24 cellular contexts compared by ENCODE assay signal in the genomic region with DNA sequence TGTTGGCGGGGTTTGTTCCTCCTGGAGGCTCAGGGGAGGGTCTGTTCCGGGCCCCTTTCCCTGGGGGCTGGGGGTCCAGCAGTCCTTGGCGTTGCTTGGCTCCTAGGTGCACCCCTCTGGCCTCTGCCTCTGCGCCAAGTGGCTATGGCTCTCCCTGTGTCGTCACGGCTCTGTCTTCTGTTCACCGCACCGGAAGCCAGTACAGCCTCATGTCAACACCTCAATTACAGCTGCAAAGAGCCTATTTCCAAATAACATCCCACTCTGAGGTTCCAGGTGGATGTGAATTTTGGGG.
DNase-seq lines count a peak whose midpoint lies in the region; FAIRE-seq and TF ChIP-seq lines count a peak whose summit lies in the region.
"Had no signal": no experiment of that assay in that cellular context is flagged by ENCODE, and none has a peak within 500 bp of the region (broad histone marks: within the 10 kb centered on the region; RNA-seq: fewer than 3 reads in every experiment).

No MANE protein-coding gene starts in this region.

- H3K9ac ChIP-seq in NT2/D1 (ENCODE audit: insufficient read length, low read depth) (peak overlapping the region; percentile 32), neuronal stem cell (ENCODE audit: low read depth, low read length, poor library complexity) (no peak overlapping the region)
- H3K9ac ChIP-seq: BLaER1 treated with 17β-estradiol and CSF1 and Interleukin-3, amounts not matched to agents 10 nM and 100 nM had no signal

- H2BK15ac ChIP-seq in neuronal stem cell (ENCODE audit: low read length), result no peak overlapping the region

- WGBS in neuronal stem cell (ENCODE audit: extremely low coverage in 2 of 2, insufficient read length in 2 of 2, insufficient replicate concordance in 1 of 2), 2 donors, result no CpG with 5 or more reads among the region's 8 CpGs
- WGBS in esophagus muscularis mucosa, result 93% methylated on average over 7 of the region's 8 CpGs

- no peak overlapping the region for H3K4me2 ChIP-seq in neuronal stem cell (ENCODE audit: insufficient read depth, low read length, poor library complexity, severe bottlenecking)
- H3K4me2 ChIP-seq: BLaER1 treated with 17β-estradiol and CSF1 and Interleukin-3, amounts not matched to agents 10 nM and 100 nM; GM23338 had no signal

- H3K9me3 ChIP-seq in NT2/D1 (ENCODE audit: insufficient read depth, low read length) (peaks cover 6% of the 10 kb centered on the region; the same call in 1 of the 2 replicates), neuronal stem cell (replicated peaks in 1 of 2; ENCODE audit: control insufficient read depth in 2 of 2, insufficient read depth in 1 of 2, low read depth in 1 of 2, low read length in 2 of 2) (peaks cover 3 to 14% of the 10 kb centered on the region in 2 donors), esophagus muscularis mucosa (peaks cover 0 to 7% (median 0%) of the 10 kb centered on the region in 4 donors)
- H3K9me3 ChIP-seq: A549, BE2C, HAP-1 had no signal

- H3K18ac ChIP-seq in neuronal stem cell (ENCODE audit: low read length), result peak overlapping the region; percentile 82

- TF ChIP-seq CTCF in esophagus muscularis mucosa (IDR thresholded peaks at IDR 0.05), result no peak

- no peak overlapping the region for H4K8ac ChIP-seq in neuronal stem cell (ENCODE audit: low read depth, low read length)

- H3K79me1 ChIP-seq in neuronal stem cell (ENCODE audit: low read depth, low read length), result peaks cover 1% of the 10 kb centered on the region

- H3K36me3 ChIP-seq in H7 (replicated peaks; ENCODE audit: control insufficient read depth, insufficient read depth, low read length), result no peaks in the 10 kb centered on the region
- no peaks in the 10 kb centered on the region for H3K36me3 ChIP-seq in NT2/D1 (ENCODE audit: insufficient read depth, insufficient read length, low read length)
- no peaks in the 10 kb centered on the region for H3K36me3 ChIP-seq in neuronal stem cell (replicated peaks in 1 of 2; ENCODE audit: control insufficient read depth in 2 of 2, insufficient read depth in 2 of 2, low read length in 2 of 2)
- no peaks in the 10 kb centered on the region for H3K36me3 ChIP-seq in esophagus muscularis mucosa
- H3K36me3 ChIP-seq: BE2C; BLaER1 treated with 17β-estradiol and CSF1 and Interleukin-3, amounts not matched to agents 10 nM and 100 nM; HAP-1 had no signal

- H3K4me1 ChIP-seq in NT2/D1 (ENCODE audit: insufficient read depth, insufficient read length) (peaks cover 9% of the 10 kb centered on the region), neuronal stem cell (ENCODE audit: control insufficient read depth in 2 of 2, insufficient read depth in 1 of 2, low read depth in 1 of 2, low read length in 2 of 2) (peaks cover 7 to 12% of the 10 kb centered on the region in 2 donors), esophagus muscularis mucosa (no peaks in the 10 kb centered on the region)
- H3K4me1 ChIP-seq: BE2C, HAP-1 had no signal

- TF ChIP-seq POLR2A in GM12892 (IDR thresholded peaks at IDR 0.05; ENCODE audit: low read depth, low read length), result no peak
- no peak for TF ChIP-seq POLR2A in esophagus muscularis mucosa (IDR thresholded peaks at IDR 0.05; ENCODE audit: low read depth)

- no peak overlapping the region for H2BK5ac ChIP-seq in neuronal stem cell (ENCODE audit: low read length)

- H3K14ac ChIP-seq in neuronal stem cell (ENCODE audit: low read length), result no peak overlapping the region

- TF ChIP-seq EP300 in esophagus muscularis mucosa (IDR thresholded peaks at IDR 0.05), result no peak

- H2BK120ac ChIP-seq in neuronal stem cell (ENCODE audit: low read depth, low read length), result no peak overlapping the region

- no peak overlapping the region for H2BK12ac ChIP-seq in neuronal stem cell (ENCODE audit: low read length)

- intact Hi-C loops in esophagus muscularis mucosa (cut with DNase I), result no loop called here

- peak overlapping the region; percentile 2 for H3K23ac ChIP-seq in neuronal stem cell (ENCODE audit: low read depth, low read length, poor library complexity)

- H2AK5ac ChIP-seq in neuronal stem cell (ENCODE audit: low read depth, low read length), result no peak overlapping the region

- FAIRE-seq in urothelium cell line (lab: Jason Lieb, UNC), result peak; percentile 59
- FAIRE-seq in GM12892 (lab: Jason Lieb, UNC), result no peak
- FAIRE-seq: A549, D721Med, GM12878, GM18507 had no signal

- peak overlapping the region; percentile 76 for H4K91ac ChIP-seq in neuronal stem cell (ENCODE audit: low read depth, low read length, poor library complexity)

- H3K4me3 ChIP-seq in H7 (ENCODE audit: insufficient read depth, low read depth, low read length), result no peak overlapping the region
- H3K4me3 ChIP-seq in NT2/D1 (ENCODE audit: insufficient read length, low read depth), result no peak overlapping the region
- no peak overlapping the region for H3K4me3 ChIP-seq in neuronal stem cell (ENCODE audit: low read length in 2 of 2)
- no peak overlapping the region for H3K4me3 ChIP-seq in esophagus muscularis mucosa
- H3K4me3 ChIP-seq: A549; BLaER1 treated with 17β-estradiol and CSF1 and Interleukin-3, amounts not matched to agents 10 nM and 100 nM; GM12878; GM23338; HAP-1 had no signal

- peak; percentile 38 for DNase-seq in H7
- no peak for DNase-seq in NT2/D1 (ENCODE audit: low read depth, low spot score)
- DNase-seq in neuronal stem cell (ENCODE audit: low spot score), result no peak
- no peak for DNase-seq in urothelium cell line (ENCODE audit: low spot score)
- no peak for DNase-seq in GM12892 (ENCODE audit: insufficient read length)
- DNase-seq in cerebellar cortex (ENCODE audit: low spot score), result no peak
- DNase-seq in esophagus muscularis mucosa (ENCODE audit: extremely low spot score), result no peak
- DNase-seq: 8988T; ACHN; AML-193; BE2C; CD4-positive, alpha-beta T cell; CD8-positive, alpha-beta memory T cell; DMS 273 treated with DMSO at 0.1 percent for 48 hours; DMS79; EL; GDM1 had no signal

- H3K4ac ChIP-seq in neuronal stem cell (ENCODE audit: low read length), result no peak overlapping the region

- H3K27me3 ChIP-seq in H7 (ENCODE audit: control insufficient read depth, insufficient read depth, low read length) (no peaks in the 10 kb centered on the region), NT2/D1 (ENCODE audit: insufficient read depth, insufficient read length) (no peaks in the 10 kb centered on the region), neuronal stem cell (ENCODE audit: control insufficient read depth in 3 of 3, insufficient read depth in 3 of 3, low read depth in 1 of 3, low read length in 3 of 3) (no peaks in the 10 kb centered on the region), esophagus muscularis mucosa (peaks cover 0 to 13% (median 0%) of the 10 kb centered on the region in 4 donors)
- H3K27me3 ChIP-seq: BE2C; BLaER1 treated with 17β-estradiol and CSF1 and Interleukin-3, amounts not matched to agents 10 nM and 100 nM had no signal

- H3K27ac ChIP-seq in neuronal stem cell (replicated peaks; ENCODE audit: low read length), result no peak overlapping the region
- H3K27ac ChIP-seq in esophagus muscularis mucosa (replicated peaks in 1 of 4), result no peak overlapping the region
- H3K27ac ChIP-seq: BLaER1 treated with 17β-estradiol and CSF1 and Interleukin-3, amounts not matched to agents 10 nM and 100 nM had no signal

- H2AFZ ChIP-seq in neuronal stem cell (ENCODE audit: low read length), result no peak overlapping the region
- H2AFZ ChIP-seq: GM23338 had no signal
